In the genomic region with DNA sequence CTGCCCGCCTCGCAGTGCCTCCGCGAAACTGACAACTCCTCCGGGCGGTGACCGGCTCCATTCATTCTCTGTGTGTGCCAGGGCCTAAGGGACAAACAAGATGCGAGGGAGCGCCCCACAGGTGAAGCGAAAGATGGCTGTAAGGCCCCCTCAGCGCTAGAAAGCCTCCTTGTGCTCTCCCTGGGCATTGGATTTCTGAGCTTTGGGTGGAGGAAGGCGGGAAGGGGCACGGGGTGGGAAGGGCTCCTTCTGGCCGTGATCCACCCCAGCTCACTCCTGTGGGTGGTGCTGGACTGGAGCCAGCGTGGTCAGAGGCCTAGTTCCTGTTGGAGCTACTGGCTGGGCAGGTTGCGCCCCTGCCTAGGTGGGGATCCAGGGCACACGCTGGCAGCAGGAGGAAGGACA, we compare ENCODE assay signal across 8 cellular contexts. TPM values are rescaled to one million over a fixed set of nuclear protein-coding genes. Genes with fewer than 3 reads are reported as not detected.
A peak's percentile ranks its signal among the peaks of the same experiment; 100 is the strongest.
DNase-seq lines count a peak whose midpoint lies in the region; ATAC-seq and TF ChIP-seq lines count a peak whose summit lies in the region.

No MANE protein-coding gene starts in this region.

- H3K27me3 Mint-ChIP-seq in Calu3 (ENCODE audit: unreplicated experiment) (no peaks in the 10 kb centered on the region), natural killer cell (ENCODE audit: low read depth in 2 of 2) (peaks cover 4 to 20% of the 10 kb centered on the region in 2 donors)

- TF ChIP-seq CTCF in Calu3 (IDR thresholded peaks at IDR 0.05; ENCODE audit: unreplicated experiment) (no peak), colonic mucosa (IDR thresholded peaks at IDR 0.05) (no peak), natural killer cell (IDR thresholded peaks at IDR 0.05) (no peak)

- intact Hi-C loops in Calu3 (cut with micrococcal nuclease; ENCODE audit: unreplicated experiment) (loop anchor here (5.0 kb wide), 1 partner anchor 169 kb away; no protein-coding TSS in a partner anchor), colonic mucosa (cut with DNase I) (no loop called here), natural killer cell (cut with micrococcal nuclease) (no loop called here)

- peak overlapping the region; percentile 73 for H3K27ac Mint-ChIP-seq in Calu3 (ENCODE audit: unreplicated experiment)
- peak overlapping the region in 1 of 2 donors; percentile 53 for H3K27ac Mint-ChIP-seq in natural killer cell

- H3K4me3 Mint-ChIP-seq in Calu3 (ENCODE audit: low read depth, unreplicated experiment) (peak overlapping the region; percentile 84), natural killer cell (peak overlapping the region; percentile 89)

- CTCF ChIA-PET in Calu3 (lab: Charles Lee): interaction anchor here (0.5 to 1.0 kb wide), 2 partner anchors 39 to 50 kb away, joined by 3 to 4 read pairs; no protein-coding TSS in a partner anchor

- H3K27me3 ChIP-seq in colonic mucosa: no peaks in the 10 kb centered on the region

- peaks cover 30% of the 10 kb centered on the region for H3K36me3 Mint-ChIP-seq in Calu3 (ENCODE audit: insufficient read depth, unreplicated experiment)
- no peaks in the 10 kb centered on the region for H3K36me3 Mint-ChIP-seq in natural killer cell

- peak; percentile 81 for DNase-seq in Calu3
- peak; percentile 18 for DNase-seq in NCI-H1092 treated with DMSO at 0.1 percent for 48 hours (lab: John Stamatoyannopoulos, UW)
- peak; percentile 96 for DNase-seq in colonic mucosa
- DNase-seq in natural killer cell: no peak

- BruUV-seq in Calu3 (replicated peaks; lab: Mats Ljungman, UMichigan): no TSS peak

- H3K9me3 Mint-ChIP-seq in Calu3 (ENCODE audit: low read depth, unreplicated experiment): peaks cover 4% of the 10 kb centered on the region
- H3K9me3 Mint-ChIP-seq in natural killer cell: no peaks in the 10 kb centered on the region

- peak overlapping the region; percentile 76 to 85 for H3K9ac ChIP-seq in colonic mucosa (ENCODE audit: low read depth in 2 of 2, low read length in 2 of 2)

- H3K9me3 ChIP-seq in colonic mucosa: no peaks in the 10 kb centered on the region

- no peak for ATAC-seq in natural killer cell
- ATAC-seq in GM18873 (IDR thresholded peaks at IDR 0.05; ENCODE audit: low FRiP score, unreplicated experiment): no peak
- ATAC-seq in HG03045 (IDR thresholded peaks at IDR 0.05; ENCODE audit: unreplicated experiment): no peak
- no peak for ATAC-seq in HG02623 (IDR thresholded peaks at IDR 0.05; ENCODE audit: unreplicated experiment)
- ATAC-seq in HG03354 (IDR thresholded peaks at IDR 0.05; ENCODE audit: poor library complexity, severe bottlenecking, unreplicated experiment): no peak

- no peaks in the 10 kb centered on the region for H3K36me3 ChIP-seq in colonic mucosa

- H3K4me1 Mint-ChIP-seq in Calu3 (ENCODE audit: low read depth, unreplicated experiment) (peaks cover 49% of the 10 kb centered on the region), natural killer cell (peaks cover 18 to 41% of the 10 kb centered on the region in 2 donors)

- H3K27ac ChIP-seq in colonic mucosa: peak overlapping the region; percentile 86

- peak overlapping the region; percentile 61 for H3K4me3 ChIP-seq in colonic mucosa

- H3K4me1 ChIP-seq in colonic mucosa: peaks cover 11% of the 10 kb centered on the region

RNA-seq across cellular contexts. Expression of gene GALNT12, which starts 0.9 kb away (rescaled TPM):
- total RNA-seq in Calu3 (2022) (49.2 and 51.2 TPM in 2 replicates), colonic mucosa (100 to 1,000 TPM in 1 of 2 donors, 10 to 100 TPM in 1; 69.6 to 145 TPM), natural killer cell (1 to 10 TPM; 9.1 to 9.4 (median 9.4) TPM)

RNA-seq across cellular contexts. Expression of gene ANKS6, which starts 12.1 kb away (rescaled TPM):
- total RNA-seq in Calu3 (2022) (31.5 and 32.2 TPM in 2 replicates), colonic mucosa (10 to 100 TPM; 19.5 to 22.0 TPM), natural killer cell (10 to 100 TPM in 2 of 3 donors, 1 to 10 TPM in 1; 8.1 to 12.6 (median 10.5) TPM)
